In the genomic region with DNA sequence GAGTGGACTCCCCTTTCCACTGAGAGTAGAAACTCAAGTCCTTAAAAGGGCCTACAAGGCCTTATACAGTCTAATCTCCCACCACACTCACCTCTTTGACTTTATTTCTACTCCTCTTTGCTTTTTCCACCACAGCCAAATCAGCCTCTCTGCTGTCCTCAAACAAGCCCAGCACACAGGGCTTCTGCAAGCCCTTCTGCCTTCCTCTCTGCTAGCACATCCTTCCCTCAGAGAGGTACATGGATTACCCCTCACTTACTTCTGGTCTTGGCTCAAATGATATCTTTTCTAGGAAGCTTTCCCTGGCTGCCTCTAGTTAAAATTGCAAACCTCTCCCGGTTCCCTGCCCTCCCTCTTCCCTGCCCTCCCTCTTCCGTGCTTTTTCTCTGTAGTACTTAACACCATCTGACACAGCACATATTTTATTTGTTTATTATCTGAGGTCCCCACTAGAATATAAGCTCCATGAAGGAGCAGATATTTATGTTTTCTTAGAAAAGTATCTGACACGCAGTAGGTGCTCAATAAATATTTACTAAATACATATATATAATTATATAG, we compare ENCODE assay signal across 8 cellular contexts. TPM values are rescaled to one million over a fixed set of nuclear protein-coding genes. Genes with fewer than 3 reads are reported as not detected.
DNase-seq lines count a peak whose midpoint lies in the region; ATAC-seq and TF ChIP-seq lines count a peak whose summit lies in the region.

No MANE protein-coding gene starts in this region.

- H3K4me2 ChIP-seq in mammary epithelial cell (ENCODE audit: insufficient read depth, low read depth, low read length), result peak overlapping the region; percentile 89

- no peak for ATAC-seq in natural killer cell

- no peaks in the 10 kb centered on the region for H3K9me3 Mint-ChIP-seq in natural killer cell

- H3K4me1 ChIP-seq in mammary epithelial cell (ENCODE audit: insufficient read depth, low read length), result peaks cover 25% of the 10 kb centered on the region

- no peak overlapping the region for H3K27ac ChIP-seq in AG04450 (ENCODE audit: low read depth, low read length)
- H3K27ac ChIP-seq in HL-60 (replicated peaks), result peak overlapping the region; percentile 98
- no peak overlapping the region for H3K27ac ChIP-seq in mammary epithelial cell (ENCODE audit: insufficient read depth, low read depth, low read length)

- 93% methylated on average over 1 of the region's 3 CpGs for WGBS in mammary epithelial cell (ENCODE audit: low coverage, missing lambda C conversion rate)

- H3K27me3 ChIP-seq in AG04450 (ENCODE audit: control insufficient read depth, insufficient read depth, low read length) (no peaks in the 10 kb centered on the region), HL-60 (ENCODE audit: insufficient read depth, poor library complexity, severe bottlenecking) (no peaks in the 10 kb centered on the region), mammary epithelial cell (ENCODE audit: insufficient read depth, low read length) (no peaks in the 10 kb centered on the region)

- H3K4me3 ChIP-seq in AG04450 (ENCODE audit: low read depth, low read length) (peak overlapping the region; percentile 15; the same call in 1 of the 2 replicates), HL-60 (replicated peaks; ENCODE audit: insufficient read depth, low read length) (peak overlapping the region; percentile 64), mammary epithelial cell (replicated peaks in 1 of 3; ENCODE audit: insufficient read depth in 1 of 3, low read depth in 2 of 3, low read length in 3 of 3) (peak overlapping the region; percentile 92 to 94 (median 93))

- no TSS peak for BruUV-seq in mammary epithelial cell (replicated peaks; lab: Mats Ljungman, UMichigan)

- intact Hi-C loops in mammary epithelial cell (cut with micrococcal nuclease) (loop anchor here (10.0 kb wide), 1 partner anchor 200 kb away; a partner anchor contains a TSS), natural killer cell (cut with micrococcal nuclease) (loop anchor here (1.0 to 10.0 kb wide), 7 partner anchors 9 to 1258 kb away; a partner anchor contains a TSS)

- H3K9me3 ChIP-seq in AG04450 (ENCODE audit: control insufficient read depth, insufficient read depth, low read length) (no peaks in the 10 kb centered on the region; the same call in 1 of the 2 replicates), mammary epithelial cell (replicated peaks; ENCODE audit: insufficient read depth, low read length) (no peaks in the 10 kb centered on the region)

- no peaks in the 10 kb centered on the region for H3K36me3 ChIP-seq in mammary epithelial cell (ENCODE audit: insufficient read depth, low read length)

- in situ Hi-C loops in mammary epithelial cell (cut with MboI; ENCODE audit: low sequenced_read_pairs in 2 of 2), result loop anchor here in 1 of 2 donors (5.0 kb wide), 1 partner anchor 107 kb away; no protein-coding TSS in a partner anchor

- dilution Hi-C loops in mammary epithelial cell (cut with HindIII; ENCODE audit: low sequenced_read_pairs), result loop anchor here (5.0 kb wide), 1 partner anchor 67 kb away; no protein-coding TSS in a partner anchor

- H3K9ac ChIP-seq in mammary epithelial cell (ENCODE audit: insufficient read depth, low read length), result peak overlapping the region; percentile 1

- no peak for DNase-seq in AG04450 (ENCODE audit: low read depth, low spot score)
- peak in 1 of 2 experiments; percentile 36 for DNase-seq in HL-60 (ENCODE audit: low read depth in 1 of 2, low spot score in 1 of 2)
- DNase-seq in mammary epithelial cell, result no peak
- DNase-seq in natural killer cell, result no peak
- no peak for DNase-seq in dermis blood vessel endothelial cell
- no peak for DNase-seq in stimulated activated CD4-positive, alpha-beta T cell treated with anti-CD3 and anti-CD28 coated beads, Interleukin-4, amount 100 ng/mL, for 24 hours
- no peak for DNase-seq in NCI-H2081 treated with DMSO at 0.1 percent for 48 hours (lab: John Stamatoyannopoulos, UW)
- DNase-seq in ecto neural progenitor cell (ENCODE audit: low spot score), result no peak

- peak overlapping the region; percentile 4 for H2AFZ ChIP-seq in mammary epithelial cell (ENCODE audit: low read depth, low read length)

- no peaks in the 10 kb centered on the region for H3K36me3 Mint-ChIP-seq in natural killer cell

- peaks cover 60% of the 10 kb centered on the region for H3K79me2 ChIP-seq in mammary epithelial cell (ENCODE audit: insufficient read depth, low read length)

- peak overlapping the region; percentile 99 for H3K27ac Mint-ChIP-seq in natural killer cell

- TF ChIP-seq CTCF in AG04450 (IDR thresholded peaks at IDR 0.05; ENCODE audit: low read depth, low read length), result no peak
- TF ChIP-seq CTCF in HL-60 (IDR thresholded peaks at IDR 0.05; ENCODE audit: insufficient read depth, low read length), result no peak
- no peak for TF ChIP-seq CTCF in mammary epithelial cell (conservative IDR thresholded peaks at IDR 0.05 in 1 of 2, IDR thresholded peaks at IDR 0.05 in 1 of 2; ENCODE audit: extremely low read depth in 1 of 2, insufficient read depth in 1 of 2, low read depth in 1 of 2, low read length in 2 of 2)
- TF ChIP-seq CTCF in natural killer cell (IDR thresholded peaks at IDR 0.05), result no peak

- no peaks in the 10 kb centered on the region for H4K20me1 ChIP-seq in mammary epithelial cell (ENCODE audit: insufficient read depth, low read length)

- H3K4me3 Mint-ChIP-seq in natural killer cell, result peak overlapping the region; percentile 99

- H3K4me1 Mint-ChIP-seq in natural killer cell, result peaks cover 56 to 62% of the 10 kb centered on the region in 2 donors

- POLR2A ChIA-PET in AG04450 (lab: Yijun Ruan, JAX), result interaction anchor here (1.0 to 3.4 kb wide), 2 partner anchors 38 to 107 kb away, joined by 3 to 12 read pairs; no protein-coding TSS in a partner anchor

- H3K27me3 Mint-ChIP-seq in natural killer cell (ENCODE audit: low read depth in 2 of 2), result no peaks in the 10 kb centered on the region

- CTCF ChIA-PET in AG04450 (lab: Charles Lee), result interaction anchor here (0.9 to 3.2 kb wide), 7 partner anchors 9 to 361 kb away, joined by 3 to 73 read pairs (median 5); a partner anchor contains a TSS
- CTCF ChIA-PET in mammary epithelial cell (lab: Charles Lee; ENCODE audit: low non-redundant PET), result interaction anchor here (0.6 to 2.6 kb wide), 2 partner anchors 107 to 362 kb away, joined by 6 to 26 read pairs; no protein-coding TSS in a partner anchor

RNA-seq across cellular contexts. Expression of a gene that starts 1.7 kb away (rescaled TPM):
- polyA plus RNA-seq in AG04450 (2011; rRNA removed) (5.6 and 6.5 TPM in 2 replicates), mammary epithelial cell (6.1 TPM)
- polyA minus RNA-seq in AG04450 (2011; rRNA and poly(A)+ RNA removed), result 11.6 and 21.3 TPM in 2 replicates
- total RNA-seq in mammary epithelial cell (10 to 100 TPM; 27.6 to 50.5 TPM), natural killer cell (100 to 1,000 TPM in 1 of 3 donors, 10 to 100 TPM in 2; 89.9 to 115 (median 93.6) TPM), dermis blood vessel endothelial cell (16.1 and 17.4 TPM in 2 replicates)
- 53.0 TPM for polyA minus RNA-seq in mammary epithelial cell

Comparison
In these comparisons a context has a peak if more than half of its experiments do, and no peak if none do; other contexts are left out.
1. H3K4me3 ChIP-seq: peak in every context shown above with its lines; median percentile 93 in mammary epithelial cell; 64 in HL-60; 15 in AG04450.